In the genomic region with DNA sequence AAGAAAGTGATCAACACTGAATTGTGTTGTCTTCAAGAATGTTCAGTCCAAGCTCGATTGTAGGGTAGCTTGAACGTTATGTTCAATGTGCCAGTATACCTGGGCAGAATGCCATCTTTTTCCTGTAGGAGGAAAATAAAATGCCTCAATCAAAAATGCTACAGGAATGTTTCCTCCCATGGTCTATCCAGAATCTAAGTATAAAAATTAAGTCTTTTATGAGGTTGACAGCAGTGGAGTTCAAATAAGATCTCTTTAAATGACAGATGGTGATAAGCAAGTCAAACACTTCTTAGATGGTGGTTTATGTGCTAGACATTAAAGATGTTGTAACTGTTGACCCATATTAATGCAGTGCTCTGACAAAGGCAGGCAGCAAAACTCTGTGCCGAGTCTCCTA, we compare ENCODE assay signal across 12 cellular contexts.
DNase-seq lines count a peak whose midpoint lies in the region; ATAC-seq lines count a peak whose summit lies in the region.
"Had no signal": no experiment of that assay in that cellular context is flagged by ENCODE, and none has a peak within 500 bp of the region (broad histone marks: within the 10 kb centered on the region; RNA-seq: fewer than 3 reads in every experiment).

No MANE protein-coding gene starts in this region.

- intact Hi-C loops in left colon (cut with DNase I, micrococcal nuclease), result no loop called here

- DNase-seq in DMS 273 (lab: John Stamatoyannopoulos, UW; ENCODE audit: unreplicated experiment), result peak; percentile 58
- DNase-seq in DMS153 treated with DMSO at 0.1 percent for 48 hours (lab: John Stamatoyannopoulos, UW; ENCODE audit: unreplicated experiment), result peak; percentile 2
- peak; percentile 79 for DNase-seq in NCI-H446 treated with DMSO at 0.1 percent for 48 hours (lab: John Stamatoyannopoulos, UW)
- no peak for DNase-seq in left colon
- no peak for DNase-seq in stimulated activated CD4-positive, alpha-beta T cell treated with anti-CD3 and anti-CD28 coated beads, Interleukin-4, amount 100 ng/mL, for 4 hours
- DNase-seq: H9, MV-4-11, NCI-H146, NCI-H774, PC-9 had no signal

- ATAC-seq in left colon (peak; percentile 37), GM18519 (IDR thresholded peaks at IDR 0.05; ENCODE audit: low FRiP score, unreplicated experiment) (no peak), HG02623 (IDR thresholded peaks at IDR 0.05; ENCODE audit: unreplicated experiment) (no peak)

Comparison
In these comparisons a context has a peak if more than half of its experiments do, and no peak if none do; other contexts are left out.
1. DNase-seq: peak in DMS 273 (single experiment), DMS153 treated with DMSO at 0.1 percent for 48 hours (single experiment) and NCI-H446 treated with DMSO at 0.1 percent for 48 hours (single experiment); none in left colon (0 of 2) and stimulated activated CD4-positive, alpha-beta T cell treated with anti-CD3 and anti-CD28 coated beads, Interleukin-4, amount 100 ng/mL, for 4 hours (0 of 2).